In the genomic region with DNA sequence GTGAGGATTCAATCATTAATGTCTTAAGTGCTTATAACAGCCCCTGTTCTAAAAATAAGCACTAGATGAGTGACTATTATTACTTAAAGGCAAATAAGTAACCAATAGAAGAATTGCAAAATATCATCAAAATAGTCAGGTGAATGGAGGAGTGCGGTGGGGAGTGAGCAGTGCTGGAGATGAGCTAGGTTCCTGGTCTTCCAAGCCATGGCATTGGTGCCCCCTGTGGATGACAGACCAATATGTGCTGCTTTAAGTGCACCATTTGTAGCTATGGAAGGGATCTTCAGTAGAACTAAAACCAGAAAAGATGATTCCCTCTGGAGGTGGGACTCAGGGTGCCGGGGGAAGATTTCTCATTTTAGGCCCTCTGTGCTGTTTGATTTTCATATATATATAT, we compare ENCODE assay signal across 8 cellular contexts. TPM values are rescaled to one million over a fixed set of nuclear protein-coding genes. Genes with fewer than 3 reads are reported as not detected.
DNase-seq lines count a peak whose midpoint lies in the region; ATAC-seq and TF ChIP-seq lines count a peak whose summit lies in the region.

No MANE protein-coding gene starts in this region.

- no peaks in the 10 kb centered on the region for H3K4me1 ChIP-seq in DND-41 (ENCODE audit: insufficient read depth, low read length)

- in situ Hi-C loops in KBM-7 (cut with MboI; ENCODE audit: low pct_unique_long_range_greater_than_20kb, low sequenced_read_pairs) = no loop called here

- DNase-seq in DND-41 (no peak), KBM-7 (peak; percentile 62), memory B cell (ENCODE audit: low spot score in 2 of 2) (peak in 1 of 2 donors; percentile 15)
- no peak for DNase-seq in stimulated activated CD4-positive, alpha-beta T cell treated with anti-CD3 and anti-CD28 coated beads, Interleukin-4, amount 100 ng/mL, for 24 hours
- DNase-seq in activated T-cell treated with anti-CD3 and anti-CD28 coated beads, Interleukin-2, amount 50 U/mL, for 1 hour = no peak

- H3K9me3 Mint-ChIP-seq in activated T-helper 17 cell treated with anti-CD3 and anti-CD28 coated beads, Interleukin-2, amount 50 U/mL, for 72 hours = no peaks in the 10 kb centered on the region
- H3K9me3 Mint-ChIP-seq in memory B cell = no peaks in the 10 kb centered on the region

- H3K4me1 Mint-ChIP-seq in activated T-helper 17 cell treated with anti-CD3 and anti-CD28 coated beads, Interleukin-2, amount 50 U/mL, for 72 hours = peaks cover 11% of the 10 kb centered on the region
- no peaks in the 10 kb centered on the region for H3K4me1 Mint-ChIP-seq in memory B cell

- no peaks in the 10 kb centered on the region for H3K9me3 ChIP-seq in DND-41 (ENCODE audit: insufficient read depth, low read length, severe bottlenecking)

- H3K27ac ChIP-seq in DND-41 (ENCODE audit: low read length) = no peak overlapping the region

- H3K27me3 Mint-ChIP-seq in activated T-helper 17 cell treated with anti-CD3 and anti-CD28 coated beads, Interleukin-2, amount 50 U/mL, for 72 hours = no peaks in the 10 kb centered on the region
- peaks cover 2% of the 10 kb centered on the region for H3K27me3 Mint-ChIP-seq in memory B cell

- no peaks in the 10 kb centered on the region for H3K36me3 Mint-ChIP-seq in activated T-helper 17 cell treated with anti-CD3 and anti-CD28 coated beads, Interleukin-2, amount 50 U/mL, for 72 hours (ENCODE audit: low read depth)
- no peaks in the 10 kb centered on the region for H3K36me3 Mint-ChIP-seq in memory B cell

- no peak overlapping the region for H3K9ac ChIP-seq in DND-41 (ENCODE audit: low read depth, low read length)

- peak; percentile 61; the same call in 1 of the 3 replicates for ATAC-seq in DND-41 (ENCODE audit: insufficient read depth, low read depth)
- ATAC-seq in activated T-helper 17 cell treated with anti-CD3 and anti-CD28 coated beads, Interleukin-2, amount 50 U/mL, for 72 hours (replicated peaks) = peak; percentile 39
- peak; percentile 88 for ATAC-seq in memory B cell (ENCODE audit: low read depth)
- no peak for ATAC-seq in GM18498 (IDR thresholded peaks at IDR 0.05; ENCODE audit: unreplicated experiment)
- ATAC-seq in GM21526 (IDR thresholded peaks at IDR 0.05; ENCODE audit: low FRiP score, unreplicated experiment) = no peak

- TF ChIP-seq CTCF in DND-41 (IDR thresholded peaks at IDR 0.05; ENCODE audit: borderline replicate concordance, extremely low read depth, low read length, poor library complexity, severe bottlenecking) = peak; percentile 31

- H3K27me3 ChIP-seq in DND-41 (ENCODE audit: insufficient read depth, low read length, poor library complexity) = peaks cover 8% of the 10 kb centered on the region

- no peaks in the 10 kb centered on the region for H4K20me1 ChIP-seq in DND-41 (ENCODE audit: insufficient read depth, low read length)

- H3K4me3 Mint-ChIP-seq in activated T-helper 17 cell treated with anti-CD3 and anti-CD28 coated beads, Interleukin-2, amount 50 U/mL, for 72 hours = no peak overlapping the region
- H3K4me3 Mint-ChIP-seq in memory B cell = no peak overlapping the region

- no peak overlapping the region for H3K4me3 ChIP-seq in DND-41 (ENCODE audit: low read depth in 1 of 2, low read length in 2 of 2)

- no peak overlapping the region for H2AFZ ChIP-seq in DND-41 (ENCODE audit: low read depth, low read length)

- H3K79me2 ChIP-seq in DND-41 (ENCODE audit: insufficient read depth, low read length) = no peaks in the 10 kb centered on the region

- H3K27ac Mint-ChIP-seq in activated T-helper 17 cell treated with anti-CD3 and anti-CD28 coated beads, Interleukin-2, amount 50 U/mL, for 72 hours = no peak overlapping the region
- H3K27ac Mint-ChIP-seq in memory B cell = no peak overlapping the region

- no peak overlapping the region for H3K4me2 ChIP-seq in DND-41 (ENCODE audit: insufficient read depth, low read length)

- no peaks in the 10 kb centered on the region for H3K36me3 ChIP-seq in DND-41 (ENCODE audit: insufficient read depth, low read length)

RNA-seq across cellular contexts. Expression of a gene that starts 46.1 kb away (rescaled TPM):
- under 1 TPM; 0.29 to 0.76 TPM for total RNA-seq in activated T-helper 17 cell treated with anti-CD3 and anti-CD28 coated beads, Interleukin-2, amount 50 U/mL, for 72 hours

RNA-seq across cellular contexts. Expression of a gene that starts 50.4 kb away (rescaled TPM):
- total RNA-seq in activated T-helper 17 cell treated with anti-CD3 and anti-CD28 coated beads, Interleukin-2, amount 50 U/mL, for 72 hours = 10 to 100 TPM; 31.6 to 32.4 TPM

Comparison
In these comparisons a context has a peak if more than half of its experiments do, and no peak if none do; other contexts are left out.
1. ATAC-seq: peak in DND-41 (single experiment), activated T-helper 17 cell treated with anti-CD3 and anti-CD28 coated beads, Interleukin-2, amount 50 U/mL, for 72 hours (single experiment) and memory B cell (single experiment); none in GM18498 (single experiment) and GM21526 (single experiment).